In genomic region chr18:58309099-58309498, GRCh38 we compare ENCODE assay signal across 22 cellular contexts.
DNase-seq lines count a peak whose midpoint lies in the region; ATAC-seq and TF ChIP-seq lines count a peak whose summit lies in the region.
"Had no signal": no experiment of that assay in that cellular context is flagged by ENCODE, and none has a peak within 500 bp of the region (broad histone marks: within the 10 kb centered on the region; RNA-seq: fewer than 3 reads in every experiment).

No MANE protein-coding gene starts in this region.

- peaks cover 0 to 11% (median 0%) of the 10 kb centered on the region in 12 donors for H3K9me3 ChIP-seq in heart left ventricle
- H3K9me3 ChIP-seq in esophagus muscularis mucosa: peaks cover 0 to 13% (median 7%) of the 10 kb centered on the region in 4 donors
- peaks cover 0 to 11% (median 6%) of the 10 kb centered on the region in 4 donors for H3K9me3 ChIP-seq in upper lobe of left lung

- H3K9me3 Mint-ChIP-seq in neural crest cell: peaks cover 3% of the 10 kb centered on the region
- H3K9me3 Mint-ChIP-seq: natural killer cell had no signal

- no peaks in the 10 kb centered on the region for H3K4me1 Mint-ChIP-seq in neural crest cell

- H3K27ac ChIP-seq in heart left ventricle (peak overlapping the region in 9 of 12 donors; percentile 35 to 84 (median 73)), esophagus muscularis mucosa (replicated peaks in 1 of 4) (peak overlapping the region; percentile 44 to 70 (median 61)), upper lobe of left lung (peak overlapping the region; percentile 75 to 83 (median 78))
- H3K27ac ChIP-seq: GM23248, tibial nerve had no signal

- no peak for TF ChIP-seq EP300 in esophagus muscularis mucosa (IDR thresholded peaks at IDR 0.05)
- TF ChIP-seq EP300 in upper lobe of left lung (IDR thresholded peaks at IDR 0.05): no peak

- ATAC-seq in heart left ventricle: peak in 2 of 4 donors; percentile 2 to 11
- ATAC-seq in upper lobe of left lung (ENCODE audit: low FRiP score in 2 of 2): no peak

- DNase-seq in heart left ventricle (no peak), cardiac septum (ENCODE audit: low spot score) (no peak), esophagus muscularis mucosa (ENCODE audit: extremely low spot score) (no peak), neural crest cell (ENCODE audit: low read depth, low spot score) (no peak), upper lobe of left lung (peak in 1 of 2 donors; percentile 26), dermis blood vessel endothelial cell (no peak), NCI-H1417 (lab: John Stamatoyannopoulos, UW) (no peak)
- DNase-seq in stimulated activated CD4-positive, alpha-beta T cell treated with anti-CD3 and anti-CD28 coated beads, Interleukin-4, amount 100 ng/mL, for 4 hours: no peak
- DNase-seq: 8988T; activated CD4-positive, alpha-beta T cell treated with anti-CD3 and anti-CD28 coated beads, Interleukin-2, amount 10 ng/mL, durations not matched to agents 7 days and 5 days; activated CD8-positive, alpha-beta memory T cell treated with anti-CD3 and anti-CD28 coated beads, Interleukin-2, amount 50 U/mL, for 48 hours; activated gamma-delta T cell treated with Interleukin-2 at 50 U/mL for 16 hours; amygdala; GM23248; Karpas-422; natural killer cell; NCI-H1092 treated with DMSO at 0.1 percent for 48 hours; SHP77 treated with DMSO at 0.1 percent for 48 hours; stimulated activated CD4-positive, alpha-beta T cell treated with anti-CD3 and anti-CD28 coated beads, Interleukin-12 subunit alpha, Interleukin-12 subunit beta, amount 100 ng/mL, for 4 hours had no signal

- H3K27me3 ChIP-seq in heart left ventricle (no peaks in the 10 kb centered on the region), esophagus muscularis mucosa (no peaks in the 10 kb centered on the region), upper lobe of left lung (no peaks in the 10 kb centered on the region)
- H3K27me3 ChIP-seq: tibial nerve had no signal

- H3K36me3 Mint-ChIP-seq in neural crest cell (ENCODE audit: low read depth): peaks cover 2% of the 10 kb centered on the region
- H3K36me3 Mint-ChIP-seq: natural killer cell had no signal

- TF ChIP-seq CTCF in heart left ventricle (IDR thresholded peaks at IDR 0.05) (no peak), esophagus muscularis mucosa (IDR thresholded peaks at IDR 0.05) (no peak), neural crest cell (conservative IDR thresholded peaks at IDR 0.05) (no peak), upper lobe of left lung (IDR thresholded peaks at IDR 0.05) (no peak)

- no peaks in the 10 kb centered on the region for H3K27me3 Mint-ChIP-seq in neural crest cell (ENCODE audit: low read depth)
- H3K27me3 Mint-ChIP-seq: B cell; stimulated activated memory B cell treated with anti-CD40 and anti-IgM and Interleukin-4, amounts not matched to agents 10 μg/mL and 1 μg/mL and 100 μg/mL, for 72 hours had no signal

- peak overlapping the region; percentile 87 for H3K27ac Mint-ChIP-seq in neural crest cell (ENCODE audit: unreplicated experiment)
- H3K27ac Mint-ChIP-seq: activated CD4-positive, alpha-beta T cell treated with anti-CD3 and anti-CD28 coated beads, Interleukin-2, amount 10 ng/mL, durations not matched to agents 7 days and 5 days; B cell; natural killer cell; stimulated activated memory B cell treated with anti-CD40 and anti-IgM and Interleukin-4, amounts not matched to agents 10 μg/mL and 1 μg/mL and 100 μg/mL, for 72 hours had no signal

- no peak overlapping the region for H3K4me3 ChIP-seq in heart left ventricle
- no peak overlapping the region for H3K4me3 ChIP-seq in esophagus muscularis mucosa
- H3K4me3 ChIP-seq in upper lobe of left lung: no peak overlapping the region
- H3K4me3 ChIP-seq: GM23248, tibial nerve had no signal

- TF ChIP-seq POLR2A in heart left ventricle (IDR thresholded peaks at IDR 0.05): no peak
- TF ChIP-seq POLR2A in esophagus muscularis mucosa (IDR thresholded peaks at IDR 0.05; ENCODE audit: low read depth): no peak
- TF ChIP-seq POLR2A in upper lobe of left lung (IDR thresholded peaks at IDR 0.05): no peak

- H3K36me3 ChIP-seq in heart left ventricle (no peaks in the 10 kb centered on the region), esophagus muscularis mucosa (no peaks in the 10 kb centered on the region), upper lobe of left lung (no peaks in the 10 kb centered on the region)
- H3K36me3 ChIP-seq: tibial nerve had no signal

- WGBS in heart left ventricle, 4 donors: 77 to 81% (median 77%) methylated on average over 8 of the region's 8 CpGs
- 91% methylated on average over 8 of the region's 8 CpGs for WGBS in esophagus muscularis mucosa
- WGBS in upper lobe of left lung, 2 donors: 86 to 93% methylated on average over 8 of the region's 8 CpGs

- H3K4me1 ChIP-seq in heart left ventricle: peaks cover 0 to 64% (median 15%) of the 10 kb centered on the region in 12 donors
- peaks cover 14 to 44% (median 31%) of the 10 kb centered on the region in 4 donors for H3K4me1 ChIP-seq in esophagus muscularis mucosa
- peaks cover 29 to 42% (median 31%) of the 10 kb centered on the region in 4 donors for H3K4me1 ChIP-seq in upper lobe of left lung
- H3K4me1 ChIP-seq: tibial nerve had no signal

- H3K4me3 Mint-ChIP-seq in neural crest cell: no peak overlapping the region
- H3K4me3 Mint-ChIP-seq: activated CD4-positive, alpha-beta T cell treated with anti-CD3 and anti-CD28 coated beads, Interleukin-2, amount 10 ng/mL, durations not matched to agents 7 days and 5 days; B cell; natural killer cell; stimulated activated memory B cell treated with anti-CD40 and anti-IgM and Interleukin-4, amounts not matched to agents 10 μg/mL and 1 μg/mL and 100 μg/mL, for 72 hours had no signal

- intact Hi-C loops in heart left ventricle (cut with DNase I) (loop anchor here in 2 of 10 donors (5.0 to 10.0 kb wide), 2 partner anchors 37 to 54 kb away; no protein-coding TSS in a partner anchor), cardiac septum (cut with DNase I) (no loop called here), esophagus muscularis mucosa (cut with DNase I) (no loop called here)
